17 cellular contexts compared by ENCODE assay signal in the genomic region with DNA sequence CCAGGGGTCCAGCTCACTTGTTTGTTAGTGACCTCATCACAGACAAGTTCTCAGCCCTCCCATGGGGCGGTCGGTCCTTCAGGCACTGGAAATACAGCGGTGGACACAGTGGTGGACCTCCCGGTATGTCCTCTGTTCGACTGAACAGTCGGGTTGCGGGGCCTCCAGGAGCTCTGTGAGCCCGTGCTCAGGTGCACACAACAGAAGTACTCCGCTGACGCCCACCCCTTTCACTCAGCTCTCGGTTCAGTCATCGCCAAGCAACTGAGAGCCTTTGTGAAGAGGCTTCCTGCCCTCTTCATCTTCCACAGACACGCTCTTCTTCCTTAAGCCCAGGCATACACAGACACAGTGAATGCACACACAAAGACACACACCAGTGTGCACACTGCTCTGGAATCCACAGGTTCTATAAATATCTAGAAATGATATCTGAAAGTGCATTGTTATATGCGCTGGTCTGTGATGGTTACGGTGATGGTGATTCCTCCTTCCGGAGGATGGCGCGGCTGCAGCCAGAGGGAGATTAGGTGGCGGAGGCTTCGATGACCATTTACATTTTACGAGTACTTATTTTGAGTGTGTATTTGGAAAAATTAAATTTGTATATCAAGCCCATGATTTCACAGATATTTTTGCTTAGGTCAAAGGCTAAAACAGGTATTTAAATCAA. TPM values are rescaled to one million over a fixed set of nuclear protein-coding genes. Genes with fewer than 3 reads are reported as not detected.
"Had no signal": no experiment of that assay in that cellular context is flagged by ENCODE, and none has a peak within 500 bp of the region (broad histone marks: within the 10 kb centered on the region; RNA-seq: fewer than 3 reads in every experiment).

No MANE protein-coding gene starts in this region.

- H3K4me1 Mint-ChIP-seq: activated naive CD4-positive, alpha-beta T cell treated with anti-CD3 and anti-CD28 coated beads, Interleukin-2, amount 50 U/mL, for 24 hours; memory B cell; nephron; stimulated activated effector memory CD8-positive, alpha-beta T cell treated with anti-CD3 and anti-CD28 coated beads, Interleukin-12 subunit alpha, Interleukin-12 subunit beta, amount 100 ng/mL, for 72 hours; T-helper 17 cell had no signal

- H3K9me3 Mint-ChIP-seq: activated naive CD4-positive, alpha-beta T cell treated with anti-CD3 and anti-CD28 coated beads, Interleukin-2, amount 50 U/mL, for 24 hours; stimulated activated effector memory CD8-positive, alpha-beta T cell treated with anti-CD3 and anti-CD28 coated beads, Interleukin-12 subunit alpha, Interleukin-12 subunit beta, amount 100 ng/mL, for 72 hours had no signal

- H3K9me3 ChIP-seq: pancreas, thyroid gland, vagina had no signal

- H3K4me3 ChIP-seq: pancreas, thyroid gland, vagina had no signal

- ATAC-seq: pancreas; stimulated activated effector memory CD8-positive, alpha-beta T cell treated with anti-CD3 and anti-CD28 coated beads, Interleukin-12 subunit alpha, Interleukin-12 subunit beta, amount 100 ng/mL, for 72 hours; T-helper 17 cell had no signal

- DNase-seq: activated CD4-positive, CD25-positive, alpha-beta regulatory T cell; amygdala; brain microvascular endothelial cell; cerebellar nuclear complex; dermis blood vessel endothelial cell; small intestine; thyroid gland had no signal

- H3K4me1 ChIP-seq: pancreas had no signal

- H3K27me3 ChIP-seq: pancreas, thyroid gland, vagina had no signal

- H3K36me3 Mint-ChIP-seq: activated naive CD4-positive, alpha-beta T cell treated with anti-CD3 and anti-CD28 coated beads, Interleukin-2, amount 50 U/mL, for 24 hours; memory B cell had no signal

- H3K36me3 ChIP-seq: brain microvascular endothelial cell, pancreas, thyroid gland, vagina had no signal

- H3K4me3 Mint-ChIP-seq: activated naive CD4-positive, alpha-beta T cell treated with anti-CD3 and anti-CD28 coated beads, Interleukin-2, amount 50 U/mL, for 24 hours; memory B cell; nephron; stimulated activated effector memory CD8-positive, alpha-beta T cell treated with anti-CD3 and anti-CD28 coated beads, Interleukin-12 subunit alpha, Interleukin-12 subunit beta, amount 100 ng/mL, for 72 hours; T-helper 17 cell had no signal

- H3K27ac ChIP-seq: brain microvascular endothelial cell, pancreas, thyroid gland, vagina had no signal

- H3K27ac Mint-ChIP-seq: activated naive CD4-positive, alpha-beta T cell treated with anti-CD3 and anti-CD28 coated beads, Interleukin-2, amount 50 U/mL, for 24 hours; memory B cell; nephron; stimulated activated effector memory CD8-positive, alpha-beta T cell treated with anti-CD3 and anti-CD28 coated beads, Interleukin-12 subunit alpha, Interleukin-12 subunit beta, amount 100 ng/mL, for 72 hours; T-helper 17 cell had no signal

RNA-seq across cellular contexts. Expression of a gene that starts 46.8 kb away (rescaled TPM):
- total RNA-seq: dermis blood vessel endothelial cell, glomerular endothelial cell, pancreas, renal cortical epithelial cell, T-helper 17 cell, thyroid gland, vagina had no signal
- polyA plus RNA-seq: esophagus, pancreas, small intestine had no signal
